Comparison of ENCODE assay signal across 15 cellular contexts in genomic region chr3:126468028-126468891, GRCh38. TPM values are rescaled to one million over a fixed set of nuclear protein-coding genes. Genes with fewer than 3 reads are reported as not detected.
A peak's percentile ranks its signal among the peaks of the same experiment; 100 is the strongest.
DNase-seq lines count a peak whose midpoint lies in the region; ATAC-seq, FAIRE-seq and TF ChIP-seq lines count a peak whose summit lies in the region.
"Had no signal": no experiment of that assay in that cellular context is flagged by ENCODE, and none has a peak within 500 bp of the region (broad histone marks: within the 10 kb centered on the region; RNA-seq: fewer than 3 reads in every experiment).

No MANE protein-coding gene starts in this region.

- H3K27ac Mint-ChIP-seq in activated naive CD8-positive, alpha-beta T cell treated with anti-CD3 and anti-CD28 coated beads for 36 hours = peak overlapping the region; percentile 52

- ATAC-seq in Right ventricle myocardium inferior = no peak
- peak; percentile 32 for ATAC-seq in left lung
- ATAC-seq: foreskin keratinocyte had no signal

- FAIRE-seq in urothelium cell line (lab: Jason Lieb, UNC) = peak; percentile 44
- no peak for FAIRE-seq in small intestine (lab: Jason Lieb, UNC)

- no peak for TF ChIP-seq CTCF in left lung (IDR thresholded peaks at IDR 0.05)

- H3K36me3 ChIP-seq in left lung (peaks cover 0 to 84% of the 10 kb centered on the region in 2 donors), small intestine (ENCODE audit: control insufficient read depth in 2 of 2, insufficient read depth in 2 of 2, low read length in 2 of 2) (peaks cover 21 to 46% of the 10 kb centered on the region in 2 donors)

- peaks cover 44% of the 10 kb centered on the region for H3K4me1 Mint-ChIP-seq in activated naive CD8-positive, alpha-beta T cell treated with anti-CD3 and anti-CD28 coated beads for 36 hours

- peaks cover 40% of the 10 kb centered on the region for H3K36me3 Mint-ChIP-seq in activated naive CD8-positive, alpha-beta T cell treated with anti-CD3 and anti-CD28 coated beads for 36 hours

- intact Hi-C loops in Right ventricle myocardium inferior (cut with DNase I) (no loop called here), cardiac septum (cut with DNase I) (loop anchor here (5.0 kb wide), 1 partner anchor 36 kb away; no protein-coding TSS in a partner anchor), left lung (cut with DNase I) (no loop called here)

- WGBS in small intestine, 3 donors = 84 to 91% (median 88%) methylated on average over 13 of the region's 13 CpGs

- no peak overlapping the region for H3K4me3 ChIP-seq in left lung
- no peak overlapping the region for H3K4me3 ChIP-seq in small intestine (ENCODE audit: low read depth in 1 of 2, low read length in 2 of 2)

- H3K9me3 Mint-ChIP-seq in activated naive CD8-positive, alpha-beta T cell treated with anti-CD3 and anti-CD28 coated beads for 36 hours = no peaks in the 10 kb centered on the region

- peak overlapping the region in 1 of 2 donors; percentile 74 for H3K27ac ChIP-seq in left lung
- no peak overlapping the region for H3K27ac ChIP-seq in small intestine (ENCODE audit: low read depth in 1 of 2, low read length in 1 of 2)
- H3K27ac ChIP-seq: foreskin keratinocyte had no signal

- peak; percentile 48 for DNase-seq in Right ventricle myocardium inferior (ENCODE audit: missing footprints)
- no peak for DNase-seq in cardiac septum (ENCODE audit: low spot score)
- no peak for DNase-seq in activated naive CD8-positive, alpha-beta T cell treated with anti-CD3 and anti-CD28 coated beads for 36 hours
- peak; percentile 53 to 77 for DNase-seq in left lung
- DNase-seq in urothelium cell line (ENCODE audit: low spot score) = no peak
- no peak for DNase-seq in small intestine
- no peak for DNase-seq in KG1 (lab: John Stamatoyannopoulos, UW)
- no peak for DNase-seq in NCI-H2081 treated with DMSO at 0.1 percent for 48 hours (lab: John Stamatoyannopoulos, UW)
- DNase-seq: C1 segment of cervical spinal cord; central memory CD4-positive, alpha-beta T cell; foreskin keratinocyte; midbrain; NCI-H524 treated with DMSO at 0.1 percent for 48 hours; SW 1271 had no signal

- no peaks in the 10 kb centered on the region for H3K27me3 Mint-ChIP-seq in activated naive CD8-positive, alpha-beta T cell treated with anti-CD3 and anti-CD28 coated beads for 36 hours

- H3K9me3 ChIP-seq in left lung (no peaks in the 10 kb centered on the region), small intestine (ENCODE audit: control insufficient read depth, low read depth) (no peaks in the 10 kb centered on the region)

- no peak overlapping the region for H3K4me3 Mint-ChIP-seq in activated naive CD8-positive, alpha-beta T cell treated with anti-CD3 and anti-CD28 coated beads for 36 hours

- peaks cover 28 to 87% of the 10 kb centered on the region in 2 donors for H3K4me1 ChIP-seq in left lung
- peaks cover 7 to 12% of the 10 kb centered on the region in 2 donors for H3K4me1 ChIP-seq in small intestine (ENCODE audit: control insufficient read depth in 2 of 2, insufficient read depth in 1 of 2, low read depth in 1 of 2, low read length in 1 of 2)

- H3K27me3 ChIP-seq in left lung (no peaks in the 10 kb centered on the region), small intestine (ENCODE audit: control insufficient read depth in 2 of 2, insufficient read depth in 2 of 2, low read length in 2 of 2) (no peaks in the 10 kb centered on the region)
- H3K27me3 ChIP-seq: foreskin keratinocyte had no signal

RNA-seq across cellular contexts. Expression of gene ZXDC, which starts 7.4 kb away (rescaled TPM):
- total RNA-seq in Right ventricle myocardium inferior (15.9 TPM), cardiac septum (22.0 TPM), left lung (10 to 100 TPM; 30.1 to 36.2 TPM)
- total RNA-seq in activated naive CD8-positive, alpha-beta T cell treated with anti-CD3 and anti-CD28 coated beads for 36 hours = 10 to 100 TPM; 18.7 to 19.3 TPM
- polyA plus RNA-seq in small intestine = 10 to 100 TPM in 2 of 3 donors, 1 to 10 TPM in 1; 10.0 to 15.9 (median 10.8) TPM

RNA-seq across cellular contexts. Expression of gene UROC1, which starts 49.3 kb away (rescaled TPM):
- total RNA-seq in Right ventricle myocardium inferior (not detected), cardiac septum (not detected), left lung (not detected)
- total RNA-seq in activated naive CD8-positive, alpha-beta T cell treated with anti-CD3 and anti-CD28 coated beads for 36 hours = not detected
- polyA plus RNA-seq in small intestine = under 1 TPM in 1 of 3 donors, not detected in 2; 0.27 TPM
- total RNA-seq: activated CD8-positive, alpha-beta memory T cell treated with anti-CD3 and anti-CD28 coated beads for 36 hours; foreskin keratinocyte had no signal
- polyA plus RNA-seq: foreskin keratinocyte had no signal

RNA-seq across cellular contexts. Expression of gene CHST13, which starts 55.7 kb away (rescaled TPM):
- total RNA-seq in Right ventricle myocardium inferior = 0.60 TPM
- total RNA-seq in cardiac septum = 0.16 TPM
- not detected for total RNA-seq in activated naive CD8-positive, alpha-beta T cell treated with anti-CD3 and anti-CD28 coated beads for 36 hours
- total RNA-seq in left lung = 1 to 10 TPM in 1 of 2 donors, under 1 TPM in 1; 0.61 to 3.0 TPM
- polyA plus RNA-seq in small intestine = 1 to 10 TPM in 1 of 3 donors, under 1 TPM in 2; 0.21 to 1.9 (median 0.89) TPM
- total RNA-seq: activated CD8-positive, alpha-beta memory T cell treated with anti-CD3 and anti-CD28 coated beads for 36 hours had no signal

Comparison
In these comparisons a context has a peak if more than half of its experiments do, and no peak if none do; other contexts are left out.
1. DNase-seq: peak in Right ventricle myocardium inferior (single experiment) and left lung (2 of 2); none in cardiac septum (single experiment), activated naive CD8-positive, alpha-beta T cell treated with anti-CD3 and anti-CD28 coated beads for 36 hours (single experiment), urothelium cell line (single experiment), small intestine (single experiment), KG1 (single experiment) and NCI-H2081 treated with DMSO at 0.1 percent for 48 hours (single experiment).